ENCODE assay signal across 30 cellular contexts in genomic region chr2:166350525-166350924, GRCh38.
"Had no signal": no experiment of that assay in that cellular context is flagged by ENCODE, and none has a peak within 500 bp of the region (broad histone marks: within the 10 kb centered on the region; RNA-seq: fewer than 3 reads in every experiment).

No MANE protein-coding gene starts in this region.

- H3K4me3 Mint-ChIP-seq: immature natural killer cell; mesothelial cell of epicardium; naive B cell; natural killer cell; nephron progenitor cell; neural progenitor cell; stimulated activated naive B cell treated with anti-CD40 and anti-IgM and Interleukin-4, amounts not matched to agents 10 μg/mL and 1 μg/mL and 100 μg/mL, for 72 hours had no signal

- ATAC-seq: natural killer cell; sciatic nerve; stimulated activated naive B cell treated with anti-CD40 and anti-IgM and Interleukin-4, amounts not matched to agents 10 μg/mL and 1 μg/mL and 100 μg/mL, for 72 hours; stimulated activated naive CD8-positive, alpha-beta T cell treated with anti-CD3 and anti-CD28 coated beads, Interleukin-15, Interleukin-2, amounts not matched to agents 100 U/mL and 50 U/mL, for 24 hours; upper lobe of right lung had no signal

- FAIRE-seq: urothelium cell line had no signal

- H3K27ac Mint-ChIP-seq: immature natural killer cell; mesothelial cell of epicardium; naive B cell; natural killer cell; nephron progenitor cell; neural progenitor cell; progenitor cell of endocrine pancreas; stimulated activated naive B cell treated with anti-CD40 and anti-IgM and Interleukin-4, amounts not matched to agents 10 μg/mL and 1 μg/mL and 100 μg/mL, for 72 hours had no signal

- H3K4me1 ChIP-seq: left ventricle myocardium inferior, neural progenitor cell, parathyroid adenoma, right atrium auricular region, stomach, testis, thyroid gland, upper lobe of right lung had no signal

- H3K27me3 Mint-ChIP-seq: naive B cell; progenitor cell of endocrine pancreas; stimulated activated naive B cell treated with anti-CD40 and anti-IgM and Interleukin-4, amounts not matched to agents 10 μg/mL and 1 μg/mL and 100 μg/mL, for 72 hours had no signal

- H3K4me1 Mint-ChIP-seq: immature natural killer cell; mesothelial cell of epicardium; naive B cell; natural killer cell; nephron progenitor cell; neural progenitor cell; stimulated activated naive B cell treated with anti-CD40 and anti-IgM and Interleukin-4, amounts not matched to agents 10 μg/mL and 1 μg/mL and 100 μg/mL, for 72 hours had no signal

- H3K9me3 ChIP-seq: left ventricle myocardium inferior, neutrophil, right atrium auricular region, stomach, testis, thyroid gland, transverse colon, upper lobe of right lung had no signal

- H3K79me2 ChIP-seq: parathyroid adenoma had no signal

- H3K4me2 ChIP-seq: neural progenitor cell had no signal

- H3K4me3 ChIP-seq: left ventricle myocardium inferior, lung, neural progenitor cell, right atrium auricular region, skin epidermis, stomach, testis, thyroid gland, transverse colon, upper lobe of right lung had no signal

- H2AFZ ChIP-seq: neural progenitor cell, parathyroid adenoma had no signal

- H3K36me3 Mint-ChIP-seq: immature natural killer cell; mesothelial cell of epicardium; naive B cell; natural killer cell; neural progenitor cell; stimulated activated naive B cell treated with anti-CD40 and anti-IgM and Interleukin-4, amounts not matched to agents 10 μg/mL and 1 μg/mL and 100 μg/mL, for 72 hours had no signal

- H3K27me3 ChIP-seq: neural progenitor cell, neutrophil, right atrium auricular region, stomach, testis, thyroid gland, transverse colon, upper lobe of right lung had no signal

- DNase-seq: hypothalamus; immature natural killer cell; islet precursor cell; left ventricle myocardium inferior; mesendoderm; naive B cell; natural killer cell; nephron progenitor cell; occipital lobe; stimulated activated CD4-positive, alpha-beta T cell treated with anti-CD3 and anti-CD28 coated beads, Interleukin-12 subunit alpha, Interleukin-12 subunit beta, amount 100 ng/mL, for 4 hours; stimulated activated CD4-positive, alpha-beta T cell treated with anti-CD3 and anti-CD28 coated beads, Interleukin-15, amount 100 ng/mL, for 24 hours; stimulated activated CD4-positive, alpha-beta T cell treated with anti-CD3 and anti-CD28 coated beads, Interleukin-2, amount 100 ng/mL, for 24 hours; stimulated activated CD4-positive, alpha-beta T cell treated with anti-CD3 and anti-CD28 coated beads, Interleukin-4, amount 100 ng/mL, for 1 hour; stimulated activated naive B cell treated with anti-CD40 and anti-IgM and Interleukin-4, amounts not matched to agents 10 μg/mL and 1 μg/mL and 100 μg/mL, for 72 hours; stimulated activated naive CD8-positive, alpha-beta T cell treated with anti-CD3 and anti-CD28 coated beads, Interleukin-15, Interleukin-2, amounts not matched to agents 100 U/mL and 50 U/mL, for 24 hours; stomach; testis; thyroid gland; transverse colon; upper lobe of right lung had no signal

- H3K9me3 Mint-ChIP-seq: mesothelial cell of epicardium; nephron progenitor cell; neural progenitor cell; stimulated activated naive B cell treated with anti-CD40 and anti-IgM and Interleukin-4, amounts not matched to agents 10 μg/mL and 1 μg/mL and 100 μg/mL, for 72 hours had no signal

- H3K27ac ChIP-seq: left ventricle myocardium inferior, neural progenitor cell, neutrophil, parathyroid adenoma, right atrium auricular region, skin epidermis, stomach, testis, thyroid gland, transverse colon, upper lobe of right lung had no signal

- H3K9ac ChIP-seq: neural progenitor cell, parathyroid adenoma had no signal

- H3K36me3 ChIP-seq: left ventricle myocardium inferior, neural progenitor cell, neutrophil, right atrium auricular region, stomach, thyroid gland, transverse colon, upper lobe of right lung had no signal
